8 cellular contexts compared by ENCODE assay signal in the genomic region with DNA sequence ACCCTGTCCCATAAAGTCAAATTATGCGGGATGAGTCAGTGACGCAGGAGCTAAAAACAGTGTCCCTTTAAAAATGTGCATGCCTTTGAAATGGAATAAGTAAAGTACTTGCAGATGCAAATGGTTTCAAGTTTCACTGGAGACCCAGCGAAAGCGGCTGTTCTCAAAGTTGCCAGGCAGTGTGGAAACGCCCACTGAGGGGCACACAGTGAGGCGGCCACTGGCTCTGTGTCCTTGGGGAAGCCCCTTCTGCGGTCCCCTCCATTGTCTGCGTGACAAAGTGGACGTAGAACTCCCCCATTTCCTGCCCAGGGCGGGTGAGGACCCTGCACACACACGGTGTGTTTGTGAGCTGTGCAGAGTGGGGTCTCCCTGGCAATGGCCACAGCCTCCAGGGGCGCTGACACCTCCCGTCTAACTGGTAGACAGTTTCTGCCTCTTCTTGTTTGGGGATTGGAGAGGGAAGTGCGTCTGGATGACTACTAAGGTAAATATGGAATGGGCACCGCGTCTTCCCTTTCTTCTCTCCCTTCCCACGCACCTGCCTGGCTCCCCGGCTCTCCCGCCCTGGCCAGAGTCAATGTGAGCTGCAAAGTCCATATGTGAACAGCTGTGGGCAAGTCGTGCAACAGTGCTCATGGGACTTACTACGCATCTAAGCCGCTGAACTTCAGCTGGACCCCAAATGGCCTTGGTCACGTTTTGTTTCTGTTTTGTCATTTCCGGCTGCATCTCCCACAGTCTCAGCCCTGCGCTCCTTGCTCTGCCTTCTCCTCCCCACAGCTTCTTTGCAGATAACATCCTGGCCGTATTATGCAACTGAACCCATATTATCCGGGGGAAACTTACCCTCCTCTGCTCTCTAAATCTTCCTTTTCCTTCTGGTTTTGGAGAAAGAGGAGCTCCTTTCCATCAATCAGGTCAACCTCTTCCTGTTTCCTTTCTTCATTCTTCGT. TPM values are rescaled to one million over a fixed set of nuclear protein-coding genes. Genes with fewer than 3 reads are reported as not detected.
A peak's percentile ranks its signal among the peaks of the same experiment; 100 is the strongest.
DNase-seq lines count a peak whose midpoint lies in the region; ATAC-seq, FAIRE-seq and TF ChIP-seq lines count a peak whose summit lies in the region.

No MANE protein-coding gene starts in this region.

- CTCF ChIA-PET in naive thymus-derived CD4-positive, alpha-beta T cell (lab: Charles Lee): no interaction called here

- peak overlapping the region; percentile 16 for H3K27ac ChIP-seq in endodermal cell (ENCODE audit: low read depth, low read length)
- H3K27ac ChIP-seq in naive thymus-derived CD4-positive, alpha-beta T cell (ENCODE audit: low read depth, low read length): no peak overlapping the region

- H3K4me1 Mint-ChIP-seq in endodermal cell: peaks cover 16% of the 10 kb centered on the region
- peaks cover 7 to 20% (median 13%) of the 10 kb centered on the region in 7 donors for H3K4me1 Mint-ChIP-seq in naive thymus-derived CD4-positive, alpha-beta T cell

- H3K27me3 ChIP-seq in HAP-1 (ENCODE audit: low read depth) (0 out of 2 replicates have a peak, but pooled peaks cover 1% of the 10 kb centered on the region), endodermal cell (ENCODE audit: control insufficient read depth, insufficient read depth, low read length, poor library complexity, severe bottlenecking) (peaks cover 5% of the 10 kb centered on the region)
- no peaks in the 10 kb centered on the region for H3K27me3 ChIP-seq in naive thymus-derived CD4-positive, alpha-beta T cell (ENCODE audit: control insufficient read depth in 2 of 2, insufficient read depth in 2 of 2, low read length in 2 of 2)

- H3K9me3 Mint-ChIP-seq in endodermal cell: no peaks in the 10 kb centered on the region
- peaks cover 0 to 1% (median 0%) of the 10 kb centered on the region in 11 donors for H3K9me3 Mint-ChIP-seq in naive thymus-derived CD4-positive, alpha-beta T cell

- no peak for TF ChIP-seq CTCF in D721Med (IDR thresholded peaks at IDR 0.05; ENCODE audit: insufficient read depth, missing control alignments)
- peak; percentile 48 for TF ChIP-seq CTCF in endodermal cell (conservative IDR thresholded peaks at IDR 0.05)

- POLR2A ChIA-PET in naive thymus-derived CD4-positive, alpha-beta T cell (lab: Charles Lee): no interaction called here

- 55 to 56% methylated on average over 22 to 28 of the region's 28 CpGs for WGBS in endodermal cell (ENCODE audit: insufficient coverage in 1 of 2, insufficient read length in 1 of 2), 2 experiments

- no peak overlapping the region for H3K9ac ChIP-seq in endodermal cell (ENCODE audit: extremely low read depth, low read length, poor library complexity, severe bottlenecking)

- in situ Hi-C loops in HAP-1 (cut with MboI; ENCODE audit: low sequenced_read_pairs): no loop called here

- no peak overlapping the region for H3K4me3 ChIP-seq in HAP-1
- H3K4me3 ChIP-seq in endodermal cell (ENCODE audit: low read length): no peak overlapping the region
- no peak overlapping the region for H3K4me3 ChIP-seq in naive thymus-derived CD4-positive, alpha-beta T cell (ENCODE audit: low read length)

- H3K36me3 ChIP-seq in HAP-1 (replicated peaks) (no peaks in the 10 kb centered on the region), endodermal cell (ENCODE audit: control insufficient read depth, insufficient read depth, low read length) (no peaks in the 10 kb centered on the region)
- no peaks in the 10 kb centered on the region for H3K36me3 ChIP-seq in naive thymus-derived CD4-positive, alpha-beta T cell (ENCODE audit: control insufficient read depth in 2 of 3, insufficient read depth in 3 of 3, low read length in 3 of 3)

- H3K4me1 ChIP-seq in HAP-1 (peaks cover 15% of the 10 kb centered on the region), endodermal cell (ENCODE audit: control insufficient read depth, insufficient read depth, low read length) (no peaks in the 10 kb centered on the region)
- H3K4me1 ChIP-seq in naive thymus-derived CD4-positive, alpha-beta T cell (ENCODE audit: control insufficient read depth in 2 of 2, insufficient read depth in 2 of 2, low read length in 2 of 2): no peaks in the 10 kb centered on the region

- H3K9me3 ChIP-seq in HAP-1 (no peaks in the 10 kb centered on the region), endodermal cell (ENCODE audit: control insufficient read depth, low read length) (no peaks in the 10 kb centered on the region)
- no peaks in the 10 kb centered on the region for H3K9me3 ChIP-seq in naive thymus-derived CD4-positive, alpha-beta T cell (ENCODE audit: control insufficient read depth in 2 of 3, low read length in 3 of 3)

- FAIRE-seq in D721Med (lab: Jason Lieb, UNC): peak; percentile 91

- intact Hi-C loops in naive thymus-derived CD4-positive, alpha-beta T cell (cut with micrococcal nuclease): no loop called here

- no peak overlapping the region for H3K27ac Mint-ChIP-seq in endodermal cell
- peak overlapping the region in 2 of 9 donors; percentile 41 to 72 for H3K27ac Mint-ChIP-seq in naive thymus-derived CD4-positive, alpha-beta T cell

- peak; percentile 69 for ATAC-seq in naive thymus-derived CD4-positive, alpha-beta T cell
- ATAC-seq in HG03280 (IDR thresholded peaks at IDR 0.05; ENCODE audit: unreplicated experiment): no peak

- DNase-seq in D721Med (ENCODE audit: insufficient read length, low spot score) (no peak), HAP-1 (ENCODE audit: low spot score in 2 of 2) (peak; percentile 24 to 42), NOMO-1 treated with dmso at 0.1 percent for 144 hours (lab: John Stamatoyannopoulos, UW; ENCODE audit: unreplicated experiment) (peak; percentile 77), endodermal cell (peak; percentile 64), putamen (ENCODE audit: low spot score) (no peak), NCI-H1694 treated with DMSO at 0.1 percent for 48 hours (lab: John Stamatoyannopoulos, UW) (no peak)
- peak in 1 of 9 donors; percentile 16 for DNase-seq in naive thymus-derived CD4-positive, alpha-beta T cell

- peak overlapping the region; percentile 9 for H3K4me3 Mint-ChIP-seq in endodermal cell
- H3K4me3 Mint-ChIP-seq in naive thymus-derived CD4-positive, alpha-beta T cell: peak overlapping the region; percentile 57 to 86 (median 77)

- no peaks in the 10 kb centered on the region for H3K36me3 Mint-ChIP-seq in endodermal cell (ENCODE audit: low read depth)
- H3K36me3 Mint-ChIP-seq in naive thymus-derived CD4-positive, alpha-beta T cell: no peaks in the 10 kb centered on the region

- H3K27me3 Mint-ChIP-seq in endodermal cell (ENCODE audit: insufficient read depth): peaks cover 20% of the 10 kb centered on the region
- peaks cover 28 to 38% (median 31%) of the 10 kb centered on the region in 5 donors for H3K27me3 Mint-ChIP-seq in naive thymus-derived CD4-positive, alpha-beta T cell

RNA-seq across cellular contexts. Expression of gene ZNF516, which starts 33.7 kb away (rescaled TPM):
- total RNA-seq in endodermal cell: 10 to 100 TPM; 60.2 to 77.9 TPM
- 61.3 TPM for polyA plus RNA-seq in endodermal cell (2013, experiment 1 of 2)
- 59.9 TPM for polyA plus RNA-seq in endodermal cell (2013, experiment 2 of 2)
- total RNA-seq in naive thymus-derived CD4-positive, alpha-beta T cell: 10 to 100 TPM in 4 of 5 experiments, 1 to 10 TPM in 1; 1.9 to 60.4 (median 22.6) TPM
- 1 to 10 TPM; 3.5 to 5.4 TPM for polyA plus RNA-seq in naive thymus-derived CD4-positive, alpha-beta T cell

Comparison
In these comparisons a context has a peak if more than half of its experiments do, and no peak if none do; other contexts are left out.
1. DNase-seq: peak in HAP-1 (2 of 2), NOMO-1 treated with dmso at 0.1 percent for 144 hours (single experiment) and endodermal cell (single experiment); none in D721Med (single experiment), putamen (single experiment) and NCI-H1694 treated with DMSO at 0.1 percent for 48 hours (single experiment).